ENCODE assay signal across 13 cellular contexts in genomic region chr1:192439373-192440025, GRCh38.
A peak's percentile ranks its signal among the peaks of the same experiment; 100 is the strongest.
DNase-seq lines count a peak whose midpoint lies in the region; ATAC-seq and TF ChIP-seq lines count a peak whose summit lies in the region.
"Had no signal": no experiment of that assay in that cellular context is flagged by ENCODE, and none has a peak within 500 bp of the region (broad histone marks: within the 10 kb centered on the region; RNA-seq: fewer than 3 reads in every experiment).

No MANE protein-coding gene starts in this region.

- H3K9me3 Mint-ChIP-seq in activated naive CD8-positive, alpha-beta T cell treated with anti-CD3 and anti-CD28 coated beads, Interleukin-2, amount 50 U/mL, for 24 hours = no peaks in the 10 kb centered on the region
- no peaks in the 10 kb centered on the region for H3K9me3 Mint-ChIP-seq in activated naive CD8-positive, alpha-beta T cell treated with anti-CD3 and anti-CD28 coated beads for 36 hours
- no peaks in the 10 kb centered on the region for H3K9me3 Mint-ChIP-seq in activated CD8-positive, alpha-beta T cell treated with anti-CD3 and anti-CD28 coated beads, Interleukin-2, amount 10 ng/mL, durations not matched to agents 7 days and 5 days (ENCODE audit: insufficient read depth)

- no peaks in the 10 kb centered on the region for H3K36me3 ChIP-seq in SK-N-SH (replicated peaks in 1 of 2; ENCODE audit: control insufficient read depth in 1 of 2, insufficient read depth in 2 of 2, low read length in 1 of 2)
- no peaks in the 10 kb centered on the region for H3K36me3 ChIP-seq in transverse colon
- H3K36me3 ChIP-seq: stomach had no signal

- intact Hi-C loops in transverse colon (cut with DNase I; ENCODE audit: low total_unique reads) = no loop called here

- H3K36me3 Mint-ChIP-seq in activated naive CD8-positive, alpha-beta T cell treated with anti-CD3 and anti-CD28 coated beads, Interleukin-2, amount 50 U/mL, for 24 hours (ENCODE audit: low read depth) = no peaks in the 10 kb centered on the region
- H3K36me3 Mint-ChIP-seq in activated naive CD8-positive, alpha-beta T cell treated with anti-CD3 and anti-CD28 coated beads for 36 hours = no peaks in the 10 kb centered on the region
- no peaks in the 10 kb centered on the region for H3K36me3 Mint-ChIP-seq in activated CD8-positive, alpha-beta T cell treated with anti-CD3 and anti-CD28 coated beads, Interleukin-2, amount 10 ng/mL, durations not matched to agents 7 days and 5 days (ENCODE audit: low read depth)

- peaks cover 5% of the 10 kb centered on the region for H3F3A ChIP-seq in SK-N-SH (replicated peaks; ENCODE audit: insufficient read depth)

- no peaks in the 10 kb centered on the region for H3K27me3 ChIP-seq in SK-N-SH (ENCODE audit: insufficient read depth)
- H3K27me3 ChIP-seq in transverse colon = no peaks in the 10 kb centered on the region
- H3K27me3 ChIP-seq: stomach had no signal

- H3K9ac ChIP-seq in SK-N-SH = no peak overlapping the region

- H3K79me2 ChIP-seq in SK-N-SH (ENCODE audit: insufficient read depth) = no peaks in the 10 kb centered on the region

- H3K9me2 ChIP-seq in SK-N-SH = no peaks in the 10 kb centered on the region

- no peak for TF ChIP-seq RAD21 in SK-N-SH (IDR thresholded peaks at IDR 0.05; ENCODE audit: low read length)

- H4K20me1 ChIP-seq in SK-N-SH (ENCODE audit: insufficient read depth) = no peaks in the 10 kb centered on the region

- peak overlapping the region; percentile 5; the same call in 1 of the 2 replicates for H3K4me2 ChIP-seq in SK-N-SH

- in situ Hi-C loops in transverse colon (cut with MboI; ENCODE audit: low pct_ligation_motif_present in 1 of 4, low pct_unique_long_range_greater_than_20kb in 1 of 4, low sequenced_read_pairs in 3 of 4) = no loop called here

- POLR2A ChIA-PET in SK-N-SH (lab: Yijun Ruan, JAX) = no interaction called here
- POLR2A ChIA-PET in activated CD8-positive, alpha-beta T cell treated with anti-CD3 and anti-CD28 coated beads, Interleukin-2, amount 10 ng/mL, durations not matched to agents 7 days and 5 days (lab: Charles Lee) = no interaction called here

- H3K4me1 Mint-ChIP-seq in activated naive CD8-positive, alpha-beta T cell treated with anti-CD3 and anti-CD28 coated beads, Interleukin-2, amount 50 U/mL, for 24 hours = no peaks in the 10 kb centered on the region
- H3K4me1 Mint-ChIP-seq in activated naive CD8-positive, alpha-beta T cell treated with anti-CD3 and anti-CD28 coated beads for 36 hours = no peaks in the 10 kb centered on the region
- H3K4me1 Mint-ChIP-seq in activated CD8-positive, alpha-beta T cell treated with anti-CD3 and anti-CD28 coated beads, Interleukin-2, amount 10 ng/mL, durations not matched to agents 7 days and 5 days (ENCODE audit: low read depth) = no peaks in the 10 kb centered on the region

- no peak for TF ChIP-seq POLR2A in transverse colon (IDR thresholded peaks at IDR 0.05)

- no peak overlapping the region for H3K4me3 Mint-ChIP-seq in activated naive CD8-positive, alpha-beta T cell treated with anti-CD3 and anti-CD28 coated beads, Interleukin-2, amount 50 U/mL, for 24 hours
- no peak overlapping the region for H3K4me3 Mint-ChIP-seq in activated naive CD8-positive, alpha-beta T cell treated with anti-CD3 and anti-CD28 coated beads for 36 hours
- H3K4me3 Mint-ChIP-seq in activated CD8-positive, alpha-beta T cell treated with anti-CD3 and anti-CD28 coated beads, Interleukin-2, amount 10 ng/mL, durations not matched to agents 7 days and 5 days = no peak overlapping the region

- H3K4me3 ChIP-seq in SK-N-SH (ENCODE audit: low read depth in 2 of 2, low read length in 1 of 2) (no peak overlapping the region), transverse colon (no peak overlapping the region)
- H3K4me3 ChIP-seq: stomach had no signal

- ATAC-seq in activated naive CD8-positive, alpha-beta T cell treated with anti-CD3 and anti-CD28 coated beads, Interleukin-2, amount 50 U/mL, for 24 hours = peak; percentile 63
- no peak for ATAC-seq in HG02852 (IDR thresholded peaks at IDR 0.05; ENCODE audit: unreplicated experiment)
- no peak for ATAC-seq in activated CD8-positive, alpha-beta T cell treated with anti-CD3 and anti-CD28 coated beads, Interleukin-2, amount 10 ng/mL, durations not matched to agents 7 days and 5 days

- H2AFZ ChIP-seq in SK-N-SH (ENCODE audit: low read depth) = no peak overlapping the region

- CTCF ChIA-PET in SK-N-SH (lab: Yijun Ruan, JAX) = no interaction called here
- CTCF ChIA-PET in activated CD8-positive, alpha-beta T cell treated with anti-CD3 and anti-CD28 coated beads, Interleukin-2, amount 10 ng/mL, durations not matched to agents 7 days and 5 days (lab: Charles Lee) = no interaction called here

- H3K4me1 ChIP-seq in SK-N-SH (ENCODE audit: control insufficient read depth in 1 of 2, insufficient read depth in 2 of 2, low read depth in 1 of 2, low read length in 1 of 2) (peaks cover 0 to 13% of the 10 kb centered on the region in 2 experiments; a peak in 2 of 4 replicates), transverse colon (no peaks in the 10 kb centered on the region)
- H3K4me1 ChIP-seq: stomach had no signal

- no peak overlapping the region for H3K27ac Mint-ChIP-seq in activated naive CD8-positive, alpha-beta T cell treated with anti-CD3 and anti-CD28 coated beads, Interleukin-2, amount 50 U/mL, for 24 hours
- H3K27ac Mint-ChIP-seq in activated naive CD8-positive, alpha-beta T cell treated with anti-CD3 and anti-CD28 coated beads for 36 hours = no peak overlapping the region
- no peak overlapping the region for H3K27ac Mint-ChIP-seq in activated CD8-positive, alpha-beta T cell treated with anti-CD3 and anti-CD28 coated beads, Interleukin-2, amount 10 ng/mL, durations not matched to agents 7 days and 5 days

- 23% methylated on average over 6 of the region's 6 CpGs for WGBS in SK-N-SH (ENCODE audit: low lambda C conversion rate)
- 64 to 71% methylated on average over 4 to 6 of the region's 6 CpGs for WGBS in transverse colon (ENCODE audit: low coverage in 1 of 2), 2 donors

- TF ChIP-seq CTCF in SK-N-SH (IDR thresholded peaks at IDR 0.05) (no peak), transverse colon (IDR thresholded peaks at IDR 0.05) (no peak)

- H3K27ac ChIP-seq in SK-N-SH (ENCODE audit: low read depth in 2 of 2, low read length in 1 of 2) (no peak overlapping the region), transverse colon (no peak overlapping the region)
- H3K27ac ChIP-seq: stomach had no signal

- no peak for DNase-seq in activated naive CD8-positive, alpha-beta T cell treated with anti-CD3 and anti-CD28 coated beads, Interleukin-2, amount 50 U/mL, for 24 hours
- no peak for DNase-seq in activated naive CD8-positive, alpha-beta T cell treated with anti-CD3 and anti-CD28 coated beads for 36 hours
- DNase-seq in SK-N-SH (no peak), fibroblast of peridontal ligament (ENCODE audit: extremely low read depth) (peak; percentile 82), stromal cell of bone marrow (ENCODE audit: low read depth) (peak; percentile 76), transverse colon (no peak)
- DNase-seq in activated CD8-positive, alpha-beta T cell treated with anti-CD3 and anti-CD28 coated beads, Interleukin-2, amount 10 ng/mL, durations not matched to agents 7 days and 5 days = no peak
- DNase-seq: GDM1; NCI-H1694 treated with DMSO at 0.1 percent for 48 hours; stimulated activated CD4-positive, alpha-beta T cell treated with anti-CD3 and anti-CD28 coated beads, Interleukin-2, amount 100 ng/mL, for 24 hours; stomach; T-helper 2 cell had no signal

- H3K9me3 ChIP-seq in SK-N-SH (no peaks in the 10 kb centered on the region), transverse colon (no peaks in the 10 kb centered on the region)
- H3K9me3 ChIP-seq: stomach had no signal

- TF ChIP-seq EP300 in SK-N-SH (IDR thresholded peaks at IDR 0.05; ENCODE audit: borderline replicate concordance in 1 of 2, low read depth in 1 of 2, low read length in 1 of 2) (no peak), transverse colon (IDR thresholded peaks at IDR 0.05; ENCODE audit: low read depth) (no peak)

- peaks cover 4% of the 10 kb centered on the region for H3K27me3 Mint-ChIP-seq in activated naive CD8-positive, alpha-beta T cell treated with anti-CD3 and anti-CD28 coated beads, Interleukin-2, amount 50 U/mL, for 24 hours
- peaks cover 7% of the 10 kb centered on the region for H3K27me3 Mint-ChIP-seq in activated naive CD8-positive, alpha-beta T cell treated with anti-CD3 and anti-CD28 coated beads for 36 hours
- peaks cover 4% of the 10 kb centered on the region for H3K27me3 Mint-ChIP-seq in activated CD8-positive, alpha-beta T cell treated with anti-CD3 and anti-CD28 coated beads, Interleukin-2, amount 10 ng/mL, durations not matched to agents 7 days and 5 days (ENCODE audit: low read depth)

TF ChIP-seq in SK-N-SH, 30 proteins besides CTCF, POLR2A, EP300 and RAD21 (continues in another document):
- no peak for TF ChIP-seq YY1 (IDR thresholded peaks at IDR 0.05; ENCODE audit: low read depth)
- TF ChIP-seq ELF1 (IDR thresholded peaks at IDR 0.05) = no peak
- TF ChIP-seq MAX (IDR thresholded peaks at IDR 0.05; ENCODE audit: low read depth) = no peak
- no peak for TF ChIP-seq RCOR1 (IDR thresholded peaks at IDR 0.05; ENCODE audit: low read length)
- TF ChIP-seq USF2 (IDR thresholded peaks at IDR 0.05; ENCODE audit: borderline replicate concordance, low read depth, low read length) = no peak
- TF ChIP-seq GATA2 (CRISPR knock-in tag; IDR thresholded peaks at IDR 0.05) = no peak
- TF ChIP-seq PBX3 (IDR thresholded peaks at IDR 0.05) = peak; percentile 3; the same call in 1 of the 2 replicates
- TF ChIP-seq FOSL2 (IDR thresholded peaks at IDR 0.05; ENCODE audit: borderline replicate concordance, low read depth) = peak; percentile 87
- TF ChIP-seq FOXM1 (IDR thresholded peaks at IDR 0.05; ENCODE audit: low read depth) = no peak

Comparison
In these comparisons a context has a peak if more than half of its experiments do, and no peak if none do; other contexts are left out.
1. DNase-seq: peak in fibroblast of peridontal ligament (single experiment) and stromal cell of bone marrow (single experiment); none in activated naive CD8-positive, alpha-beta T cell treated with anti-CD3 and anti-CD28 coated beads, Interleukin-2, amount 50 U/mL, for 24 hours (single experiment), activated naive CD8-positive, alpha-beta T cell treated with anti-CD3 and anti-CD28 coated beads for 36 hours (single experiment), SK-N-SH (single experiment), activated CD8-positive, alpha-beta T cell treated with anti-CD3 and anti-CD28 coated beads, Interleukin-2, amount 10 ng/mL, durations not matched to agents 7 days and 5 days (single experiment) and transverse colon (single experiment).